9 cellular contexts compared by ENCODE assay signal in the genomic region with DNA sequence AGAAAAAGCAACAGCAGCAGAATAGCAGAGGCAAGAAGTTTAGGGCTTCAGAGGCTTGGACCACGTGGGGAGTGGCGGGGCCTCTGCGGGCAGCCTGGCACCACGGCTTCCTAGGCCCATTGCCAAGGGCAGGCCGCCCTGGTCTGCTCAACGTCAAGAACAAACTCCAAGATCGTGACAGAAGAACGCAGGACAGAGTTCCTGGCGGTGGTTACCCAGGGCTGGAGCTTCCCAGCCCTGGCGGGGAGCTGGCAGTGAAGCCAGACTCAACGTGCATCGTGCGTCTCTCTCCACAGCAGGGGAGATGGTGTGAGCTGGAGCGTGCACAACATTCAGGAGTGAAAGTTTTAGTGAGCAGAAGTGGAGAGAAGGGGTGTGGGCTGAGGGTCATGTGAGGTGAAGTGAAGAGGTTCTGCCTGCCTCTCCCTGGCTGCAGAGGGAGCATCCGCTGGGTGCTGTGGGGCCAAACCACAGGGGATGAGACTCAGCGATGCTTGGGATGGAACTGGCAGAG. TPM values are rescaled to one million over a fixed set of nuclear protein-coding genes. Genes with fewer than 3 reads are reported as not detected.
DNase-seq lines count a peak whose midpoint lies in the region; ATAC-seq, FAIRE-seq and TF ChIP-seq lines count a peak whose summit lies in the region.
"Had no signal": no experiment of that assay in that cellular context is flagged by ENCODE, and none has a peak within 500 bp of the region (broad histone marks: within the 10 kb centered on the region; RNA-seq: fewer than 3 reads in every experiment).

No MANE protein-coding gene starts in this region.

- no peak overlapping the region for H3K27ac Mint-ChIP-seq in stimulated activated effector memory CD8-positive, alpha-beta T cell treated with anti-CD3 and anti-CD28 coated beads, Interleukin-12 subunit alpha, Interleukin-12 subunit beta, amount 100 ng/mL, for 72 hours
- H3K27ac Mint-ChIP-seq: activated T-helper 2 cell treated with anti-CD3 and anti-CD28 coated beads, Interferon-gamma antibody, Interleukin-2, Interleukin-4, amounts not matched to agents 10 μg/mL and 5 μg/mL and 100 μg/mL, durations not matched to agents 14 hours and 24 hours and 36 hours had no signal

- peaks cover 25% of the 10 kb centered on the region for H3K27me3 ChIP-seq in kidney epithelial cell (ENCODE audit: control insufficient read depth, insufficient read depth, low read length)

- FAIRE-seq in D721Med (lab: Jason Lieb, UNC) (no peak), H54 (lab: Jason Lieb, UNC) (no peak)

- H3K9me3 Mint-ChIP-seq in stimulated activated effector memory CD8-positive, alpha-beta T cell treated with anti-CD3 and anti-CD28 coated beads, Interleukin-12 subunit alpha, Interleukin-12 subunit beta, amount 100 ng/mL, for 72 hours: no peaks in the 10 kb centered on the region
- H3K9me3 Mint-ChIP-seq: activated T-helper 2 cell treated with anti-CD3 and anti-CD28 coated beads, Interferon-gamma antibody, Interleukin-2, Interleukin-4, amounts not matched to agents 10 μg/mL and 5 μg/mL and 100 μg/mL, durations not matched to agents 14 hours and 24 hours and 36 hours had no signal

- TF ChIP-seq CTCF in kidney epithelial cell (IDR thresholded peaks at IDR 0.05; ENCODE audit: insufficient read depth, low read length, poor library complexity, severe bottlenecking) (no peak), D721Med (IDR thresholded peaks at IDR 0.05; ENCODE audit: insufficient read depth, missing control alignments) (no peak)

- ATAC-seq in HG02798 (IDR thresholded peaks at IDR 0.05; ENCODE audit: poor library complexity, unreplicated experiment): no peak
- ATAC-seq in stimulated activated effector memory CD8-positive, alpha-beta T cell treated with anti-CD3 and anti-CD28 coated beads, Interleukin-12 subunit alpha, Interleukin-12 subunit beta, amount 100 ng/mL, for 72 hours: no peak

- peaks cover 11% of the 10 kb centered on the region for H3K36me3 Mint-ChIP-seq in stimulated activated effector memory CD8-positive, alpha-beta T cell treated with anti-CD3 and anti-CD28 coated beads, Interleukin-12 subunit alpha, Interleukin-12 subunit beta, amount 100 ng/mL, for 72 hours

- TF ChIP-seq POLR2A in H54 (IDR thresholded peaks at IDR 0.05; ENCODE audit: low read depth, low read length): no peak

- no peak overlapping the region for H3K4me3 ChIP-seq in kidney epithelial cell (ENCODE audit: low read depth, low read length)

- no peaks in the 10 kb centered on the region for H3K36me3 ChIP-seq in kidney epithelial cell (ENCODE audit: control insufficient read depth, insufficient read depth, low read length)

- DNase-seq in H4 (ENCODE audit: low spot score) (peak; percentile 82), amygdala (lab: John Stamatoyannopoulos, UW) (peak in 32 of 56 donors; percentile 8 to 80 (median 50)), kidney epithelial cell (ENCODE audit: low read depth) (peak; percentile 12), superior temporal gyrus (ENCODE audit: extremely low spot score) (peak; percentile 59), D721Med (ENCODE audit: insufficient read length, low spot score) (no peak), H54 (ENCODE audit: insufficient read length, low spot score) (no peak)
- no peak for DNase-seq in stimulated activated effector memory CD8-positive, alpha-beta T cell treated with anti-CD3 and anti-CD28 coated beads, Interleukin-12 subunit alpha, Interleukin-12 subunit beta, amount 100 ng/mL, for 72 hours (ENCODE audit: low spot score in 2 of 2)

- peaks cover 16% of the 10 kb centered on the region for H3K4me1 Mint-ChIP-seq in stimulated activated effector memory CD8-positive, alpha-beta T cell treated with anti-CD3 and anti-CD28 coated beads, Interleukin-12 subunit alpha, Interleukin-12 subunit beta, amount 100 ng/mL, for 72 hours

- no peak overlapping the region for H3K4me3 Mint-ChIP-seq in stimulated activated effector memory CD8-positive, alpha-beta T cell treated with anti-CD3 and anti-CD28 coated beads, Interleukin-12 subunit alpha, Interleukin-12 subunit beta, amount 100 ng/mL, for 72 hours

RNA-seq across cellular contexts. Expression of a gene that starts 13.9 kb away (rescaled TPM):
- total RNA-seq in H4 (2014; rRNA removed; shearing (Covaris generic)): not detected in 2 replicates
- 0.58 and 3.2 TPM in 2 replicates for total RNA-seq in kidney epithelial cell

Comparison
In these comparisons a context has a peak if more than half of its experiments do, and no peak if none do; other contexts are left out.
1. DNase-seq: peak in H4 (single experiment), amygdala (32 of 56), kidney epithelial cell (single experiment) and superior temporal gyrus (single experiment); none in D721Med (single experiment), H54 (single experiment) and stimulated activated effector memory CD8-positive, alpha-beta T cell treated with anti-CD3 and anti-CD28 coated beads, Interleukin-12 subunit alpha, Interleukin-12 subunit beta, amount 100 ng/mL, for 72 hours (0 of 2).